ENCODE assay signal across 9 cellular contexts in genomic region chr6:159978291-159979135, GRCh38. TPM values are rescaled to one million over a fixed set of nuclear protein-coding genes. Genes with fewer than 3 reads are reported as not detected.
DNase-seq lines count a peak whose midpoint lies in the region; ATAC-seq and TF ChIP-seq lines count a peak whose summit lies in the region.
"Had no signal": no experiment of that assay in that cellular context is flagged by ENCODE, and none has a peak within 500 bp of the region (broad histone marks: within the 10 kb centered on the region; RNA-seq: fewer than 3 reads in every experiment).

No MANE protein-coding gene starts in this region.

- no peak for TF ChIP-seq POLR2A in testis (IDR thresholded peaks at IDR 0.05)

- peak; percentile 0 for ATAC-seq in GM19395 (IDR thresholded peaks at IDR 0.05; ENCODE audit: unreplicated experiment)
- peak; percentile 23 for ATAC-seq in HG03571 (IDR thresholded peaks at IDR 0.05; ENCODE audit: unreplicated experiment)

- no peak for TF ChIP-seq CTCF in mesothelial cell of epicardium (IDR thresholded peaks at IDR 0.05; ENCODE audit: unreplicated experiment)
- TF ChIP-seq CTCF in testis (IDR thresholded peaks at IDR 0.05): no peak

- 67 to 74% methylated on average over 13 of the region's 13 CpGs for WGBS in testis, 2 donors

- peak overlapping the region; percentile 88 for H3K27ac Mint-ChIP-seq in activated naive CD4-positive, alpha-beta T cell treated with anti-CD3 and anti-CD28 coated beads, Interleukin-2, amount 10 ng/mL, durations not matched to agents 7 days and 5 days
- H3K27ac Mint-ChIP-seq in mesothelial cell of epicardium: peak overlapping the region; percentile 49

- peaks cover 43% of the 10 kb centered on the region for H3K4me1 ChIP-seq in testis

- peak overlapping the region; percentile 27 for H3K4me3 Mint-ChIP-seq in activated naive CD4-positive, alpha-beta T cell treated with anti-CD3 and anti-CD28 coated beads, Interleukin-2, amount 10 ng/mL, durations not matched to agents 7 days and 5 days
- H3K4me3 Mint-ChIP-seq in mesothelial cell of epicardium: no peak overlapping the region

- no peaks in the 10 kb centered on the region for H3K27me3 Mint-ChIP-seq in activated naive CD4-positive, alpha-beta T cell treated with anti-CD3 and anti-CD28 coated beads, Interleukin-2, amount 10 ng/mL, durations not matched to agents 7 days and 5 days
- H3K27me3 Mint-ChIP-seq in mesothelial cell of epicardium (ENCODE audit: low read depth): no peaks in the 10 kb centered on the region

- H3K27ac ChIP-seq in testis: peak overlapping the region in 1 of 2 donors; percentile 62
- H3K27ac ChIP-seq: SK-N-MC had no signal

- H3K9me3 ChIP-seq in testis: no peaks in the 10 kb centered on the region

- peaks cover 94% of the 10 kb centered on the region for H3K4me1 Mint-ChIP-seq in activated naive CD4-positive, alpha-beta T cell treated with anti-CD3 and anti-CD28 coated beads, Interleukin-2, amount 10 ng/mL, durations not matched to agents 7 days and 5 days
- peaks cover 59% of the 10 kb centered on the region for H3K4me1 Mint-ChIP-seq in mesothelial cell of epicardium

- no peak overlapping the region for H3K4me3 ChIP-seq in testis
- H3K4me3 ChIP-seq: SK-N-MC had no signal

- H3K36me3 ChIP-seq in testis (ENCODE audit: low read depth, missing control alignments): no peaks in the 10 kb centered on the region

- H3K27me3 ChIP-seq in testis: no peaks in the 10 kb centered on the region

- peak; percentile 41 for DNase-seq in GF-D8 (lab: John Stamatoyannopoulos, UW)
- DNase-seq in activated naive CD4-positive, alpha-beta T cell treated with anti-CD3 and anti-CD28 coated beads, Interleukin-2, amount 10 ng/mL, durations not matched to agents 7 days and 5 days: no peak
- DNase-seq in mesothelial cell of epicardium (ENCODE audit: low spot score in 2 of 2, unreplicated experiment in 2 of 2): no peak
- DNase-seq in testis: no peak
- DNase-seq in C1 segment of cervical spinal cord (lab: John Stamatoyannopoulos, UW): no peak
- no peak for DNase-seq in SHP77 treated with DMSO at 0.1 percent for 48 hours (lab: John Stamatoyannopoulos, UW)

- CTCF ChIA-PET in activated naive CD4-positive, alpha-beta T cell treated with anti-CD3 and anti-CD28 coated beads, Interleukin-2, amount 10 ng/mL, durations not matched to agents 7 days and 5 days (lab: Charles Lee): interaction anchor here (1.1 kb wide), 1 partner anchor 38 kb away, joined by 6 read pairs; no protein-coding TSS in a partner anchor

- H3K9me3 Mint-ChIP-seq in activated naive CD4-positive, alpha-beta T cell treated with anti-CD3 and anti-CD28 coated beads, Interleukin-2, amount 10 ng/mL, durations not matched to agents 7 days and 5 days: no peaks in the 10 kb centered on the region
- no peaks in the 10 kb centered on the region for H3K9me3 Mint-ChIP-seq in mesothelial cell of epicardium

- H3K36me3 Mint-ChIP-seq in activated naive CD4-positive, alpha-beta T cell treated with anti-CD3 and anti-CD28 coated beads, Interleukin-2, amount 10 ng/mL, durations not matched to agents 7 days and 5 days: peaks cover 15% of the 10 kb centered on the region
- H3K36me3 Mint-ChIP-seq in mesothelial cell of epicardium: no peaks in the 10 kb centered on the region

- intact Hi-C loops in testis (cut with DNase I; ENCODE audit: low total_unique reads): no loop called here

RNA-seq across cellular contexts. Expression of gene IGF2R, which starts 9.6 kb away (rescaled TPM):
- total RNA-seq in mesothelial cell of epicardium (107 to 112 TPM (median 111 TPM) in 3 replicates), testis (100 to 1,000 TPM in 1 of 2 donors, 10 to 100 TPM in 1; 84.6 to 109 TPM)
- 47.3 TPM for polyA plus RNA-seq in testis (ENCODE audit: insufficient read depth, low read depth, low replicate concordance)
